Comparison of ENCODE assay signal across 32 cellular contexts in genomic region chr13:87754097-87754496, GRCh38.
"Had no signal": no experiment of that assay in that cellular context is flagged by ENCODE, and none has a peak within 500 bp of the region (broad histone marks: within the 10 kb centered on the region; RNA-seq: fewer than 3 reads in every experiment).

No MANE protein-coding gene starts in this region.

- H3K27me3 Mint-ChIP-seq: activated CD4-positive, alpha-beta memory T cell treated with anti-CD3 and anti-CD28 coated beads for 36 hours; activated CD4-positive, alpha-beta T cell treated with anti-CD3 and anti-CD28 coated beads for 36 hours; activated CD4-positive, alpha-beta T cell treated with anti-CD3 and anti-CD28 coated beads, Interleukin-2, amount 10 ng/mL, durations not matched to agents 24 days and 14 days; activated CD8-positive, alpha-beta memory T cell treated with anti-CD3 and anti-CD28 coated beads, Interleukin-2, amount 10 ng/mL, durations not matched to agents 7 days and 5 days; activated naive CD4-positive, alpha-beta T cell treated with anti-CD3 and anti-CD28 coated beads, Interleukin-2, amount 50 U/mL, for 24 hours; activated naive CD8-positive, alpha-beta T cell treated with anti-CD3 and anti-CD28 coated beads for 36 hours; activated naive CD8-positive, alpha-beta T cell treated with anti-CD3 and anti-CD28 coated beads, Interleukin-2, amount 50 U/mL, for 24 hours; effector memory CD8-positive, alpha-beta T cell had no signal

- DNase-seq: activated CD4-positive, alpha-beta memory T cell treated with anti-CD3 and anti-CD28 coated beads for 36 hours; activated CD4-positive, alpha-beta T cell treated with anti-CD3 and anti-CD28 coated beads for 36 hours; activated CD4-positive, alpha-beta T cell treated with anti-CD3 and anti-CD28 coated beads, Interleukin-2, amount 10 ng/mL, durations not matched to agents 24 days and 14 days; activated CD4-positive, CD25-positive, alpha-beta regulatory T cell; activated CD4-positive, CD25-positive, alpha-beta regulatory T cell treated with anti-CD3 and anti-CD28 coated beads, Interleukin-2, amount 50 U/mL, for 72 hours; activated CD8-positive, alpha-beta memory T cell treated with anti-CD3 and anti-CD28 coated beads, Interleukin-2, amount 10 ng/mL, durations not matched to agents 7 days and 5 days; activated CD8-positive, alpha-beta memory T cell treated with anti-CD3 and anti-CD28 coated beads, Interleukin-2, amount 50 U/mL, for 4 hours; activated CD8-positive, alpha-beta T cell treated with anti-CD3 and anti-CD28 coated beads, Interleukin-2, amount 10 ng/mL, durations not matched to agents 7 days and 5 days; activated effector memory CD4-positive, alpha-beta T cell treated with anti-CD3 and anti-CD28 coated beads, Interleukin-2, amount 50 U/mL, for 16 hours; activated naive CD4-positive, alpha-beta T cell treated with anti-CD3 and anti-CD28 coated beads for 36 hours; activated naive CD8-positive, alpha-beta T cell treated with anti-CD3 and anti-CD28 coated beads for 36 hours; activated naive CD8-positive, alpha-beta T cell treated with anti-CD3 and anti-CD28 coated beads, Interleukin-2, amount 50 U/mL, for 24 hours; activated T-cell treated with anti-CD3 and anti-CD28 coated beads, Interleukin-2, amount 50 U/mL, for 1 hour; activated T-cell treated with anti-CD3 and anti-CD28 coated beads, Interleukin-2, amount 50 U/mL, for 48 hours; adrenal gland; amygdala; aorta; body of pancreas; caudate nucleus; cortex of kidney; dermis blood vessel endothelial cell; effector CD4-positive, alpha-beta T cell; effector memory CD8-positive, alpha-beta T cell; esophagus squamous epithelium; foreskin melanocyte; heart right ventricle; T-helper 2 cell had no signal

- H3K36me3 Mint-ChIP-seq: activated CD4-positive, alpha-beta memory T cell treated with anti-CD3 and anti-CD28 coated beads for 36 hours; activated CD8-positive, alpha-beta memory T cell treated with anti-CD3 and anti-CD28 coated beads, Interleukin-2, amount 10 ng/mL, durations not matched to agents 7 days and 5 days; activated naive CD4-positive, alpha-beta T cell treated with anti-CD3 and anti-CD28 coated beads, Interleukin-2, amount 50 U/mL, for 24 hours; activated naive CD8-positive, alpha-beta T cell treated with anti-CD3 and anti-CD28 coated beads for 36 hours had no signal

- H3K4me1 ChIP-seq: adrenal gland, body of pancreas, esophagus squamous epithelium, gastroesophageal sphincter, heart right ventricle had no signal

- H3K27me3 ChIP-seq: adrenal gland, body of pancreas, esophagus squamous epithelium, gastroesophageal sphincter, heart right ventricle had no signal

- H3K27ac ChIP-seq: adrenal gland, body of pancreas, epithelial cell of prostate, esophagus squamous epithelium, gastroesophageal sphincter, heart right ventricle had no signal

- H3K4me3 Mint-ChIP-seq: activated CD4-positive, alpha-beta memory T cell treated with anti-CD3 and anti-CD28 coated beads for 36 hours; activated CD4-positive, alpha-beta T cell treated with anti-CD3 and anti-CD28 coated beads for 36 hours; activated CD4-positive, alpha-beta T cell treated with anti-CD3 and anti-CD28 coated beads, Interleukin-2, amount 10 ng/mL, durations not matched to agents 24 days and 14 days; activated CD8-positive, alpha-beta memory T cell treated with anti-CD3 and anti-CD28 coated beads, Interleukin-2, amount 10 ng/mL, durations not matched to agents 7 days and 5 days; activated CD8-positive, alpha-beta T cell treated with anti-CD3 and anti-CD28 coated beads, Interleukin-2, amount 10 ng/mL, durations not matched to agents 7 days and 5 days; activated naive CD4-positive, alpha-beta T cell treated with anti-CD3 and anti-CD28 coated beads for 36 hours; activated naive CD4-positive, alpha-beta T cell treated with anti-CD3 and anti-CD28 coated beads, Interleukin-2, amount 50 U/mL, for 24 hours; activated naive CD8-positive, alpha-beta T cell treated with anti-CD3 and anti-CD28 coated beads for 36 hours; activated naive CD8-positive, alpha-beta T cell treated with anti-CD3 and anti-CD28 coated beads, Interleukin-2, amount 50 U/mL, for 24 hours; activated T-helper 1 cell treated with anti-CD3 and anti-CD28 coated beads, Interleukin-12 subunit alpha, Interleukin-12 subunit beta, Interleukin-2, Interleukin-4 antibody, amounts not matched to agents 30 ng/mL and 10 ng/mL and 1 ng/mL, durations not matched to agents 14 hours and 24 hours and 36 hours; effector memory CD8-positive, alpha-beta T cell had no signal

- H3K4me3 ChIP-seq: adrenal gland, body of pancreas, esophagus squamous epithelium, gastroesophageal sphincter, heart right ventricle had no signal

- H3K27ac Mint-ChIP-seq: activated CD4-positive, alpha-beta memory T cell treated with anti-CD3 and anti-CD28 coated beads for 36 hours; activated CD4-positive, alpha-beta T cell treated with anti-CD3 and anti-CD28 coated beads for 36 hours; activated CD4-positive, alpha-beta T cell treated with anti-CD3 and anti-CD28 coated beads, Interleukin-2, amount 10 ng/mL, durations not matched to agents 24 days and 14 days; activated CD8-positive, alpha-beta memory T cell treated with anti-CD3 and anti-CD28 coated beads, Interleukin-2, amount 10 ng/mL, durations not matched to agents 7 days and 5 days; activated CD8-positive, alpha-beta T cell treated with anti-CD3 and anti-CD28 coated beads, Interleukin-2, amount 10 ng/mL, durations not matched to agents 7 days and 5 days; activated naive CD4-positive, alpha-beta T cell treated with anti-CD3 and anti-CD28 coated beads for 36 hours; activated naive CD4-positive, alpha-beta T cell treated with anti-CD3 and anti-CD28 coated beads, Interleukin-2, amount 50 U/mL, for 24 hours; activated naive CD8-positive, alpha-beta T cell treated with anti-CD3 and anti-CD28 coated beads for 36 hours; activated naive CD8-positive, alpha-beta T cell treated with anti-CD3 and anti-CD28 coated beads, Interleukin-2, amount 50 U/mL, for 24 hours; activated T-helper 1 cell treated with anti-CD3 and anti-CD28 coated beads, Interleukin-12 subunit alpha, Interleukin-12 subunit beta, Interleukin-2, Interleukin-4 antibody, amounts not matched to agents 30 ng/mL and 10 ng/mL and 1 ng/mL, durations not matched to agents 14 hours and 24 hours and 36 hours; activated T-helper 2 cell treated with anti-CD3 and anti-CD28 coated beads, Interferon-gamma antibody, Interleukin-2, Interleukin-4, amounts not matched to agents 10 μg/mL and 5 μg/mL and 100 μg/mL, durations not matched to agents 14 hours and 24 hours and 36 hours; effector memory CD8-positive, alpha-beta T cell had no signal

- H3K9me3 ChIP-seq: adrenal gland, body of pancreas, esophagus squamous epithelium, gastroesophageal sphincter, heart right ventricle had no signal

- H3K9me3 Mint-ChIP-seq: activated CD4-positive, alpha-beta T cell treated with anti-CD3 and anti-CD28 coated beads, Interleukin-2, amount 10 ng/mL, durations not matched to agents 24 days and 14 days; activated naive CD4-positive, alpha-beta T cell treated with anti-CD3 and anti-CD28 coated beads, Interleukin-2, amount 50 U/mL, for 24 hours; activated T-helper 1 cell treated with anti-CD3 and anti-CD28 coated beads, Interleukin-12 subunit alpha, Interleukin-12 subunit beta, Interleukin-2, Interleukin-4 antibody, amounts not matched to agents 30 ng/mL and 10 ng/mL and 1 ng/mL, durations not matched to agents 14 hours and 24 hours and 36 hours had no signal

- H3K4me1 Mint-ChIP-seq: activated CD4-positive, alpha-beta T cell treated with anti-CD3 and anti-CD28 coated beads for 36 hours; activated CD4-positive, alpha-beta T cell treated with anti-CD3 and anti-CD28 coated beads, Interleukin-2, amount 10 ng/mL, durations not matched to agents 24 days and 14 days; activated CD8-positive, alpha-beta memory T cell treated with anti-CD3 and anti-CD28 coated beads, Interleukin-2, amount 10 ng/mL, durations not matched to agents 7 days and 5 days; activated naive CD4-positive, alpha-beta T cell treated with anti-CD3 and anti-CD28 coated beads, Interleukin-2, amount 50 U/mL, for 24 hours; activated naive CD8-positive, alpha-beta T cell treated with anti-CD3 and anti-CD28 coated beads for 36 hours; activated naive CD8-positive, alpha-beta T cell treated with anti-CD3 and anti-CD28 coated beads, Interleukin-2, amount 50 U/mL, for 24 hours had no signal

- H3K36me3 ChIP-seq: adrenal gland, esophagus squamous epithelium, gastroesophageal sphincter, heart right ventricle had no signal
